In genomic region chr1:107057197-107058133, GRCh38 we compare ENCODE assay signal across 9 cellular contexts.
DNase-seq lines count a peak whose midpoint lies in the region; ATAC-seq and TF ChIP-seq lines count a peak whose summit lies in the region.
"Had no signal": no experiment of that assay in that cellular context is flagged by ENCODE, and none has a peak within 500 bp of the region (broad histone marks: within the 10 kb centered on the region; RNA-seq: fewer than 3 reads in every experiment).

No MANE protein-coding gene starts in this region.

- H3K4me3 ChIP-seq in coronary artery = peak overlapping the region; percentile 88
- H3K4me3 ChIP-seq: A549 had no signal

- no peak for TF ChIP-seq CTCF in coronary artery (IDR thresholded peaks at IDR 0.05)

- ATAC-seq in HG02678 (IDR thresholded peaks at IDR 0.05; ENCODE audit: unreplicated experiment) = peak; percentile 61
- ATAC-seq: A549 had no signal

- DNase-seq in NCI-H187 (lab: John Stamatoyannopoulos, UW) = peak; percentile 15 to 69
- DNase-seq in NCI-H187 treated with DMSO at 0.1 percent for 48 hours (lab: John Stamatoyannopoulos, UW) = no peak
- DNase-seq in NCI-H1105 treated with DMSO at 0.1 percent for 48 hours (lab: John Stamatoyannopoulos, UW) = peak; percentile 66
- DNase-seq in activated CD4-positive, CD25-positive, alpha-beta regulatory T cell treated with anti-CD3 and anti-CD28 coated beads, Interleukin-2, amount 50 U/mL, for 16 hours (ENCODE audit: low read depth, low spot score) = peak; percentile 11
- no peak for DNase-seq in coronary artery (ENCODE audit: low spot score)
- DNase-seq in left kidney (ENCODE audit: low read depth, low spot score) = peak; percentile 93
- DNase-seq in stimulated activated CD4-positive, alpha-beta T cell treated with anti-CD3 and anti-CD28 coated beads, Interleukin-2, amount 100 ng/mL, for 24 hours = peak; percentile 56 to 72

- peak overlapping the region; percentile 87 to 93 for H3K27ac ChIP-seq in coronary artery
- H3K27ac ChIP-seq: A549 had no signal

Comparison
In these comparisons a context has a peak if more than half of its experiments do, and no peak if none do; other contexts are left out.
1. DNase-seq: peak in NCI-H187 (2 of 2), NCI-H1105 treated with DMSO at 0.1 percent for 48 hours (single experiment), activated CD4-positive, CD25-positive, alpha-beta regulatory T cell treated with anti-CD3 and anti-CD28 coated beads, Interleukin-2, amount 50 U/mL, for 16 hours (single experiment), left kidney (single experiment) and stimulated activated CD4-positive, alpha-beta T cell treated with anti-CD3 and anti-CD28 coated beads, Interleukin-2, amount 100 ng/mL, for 24 hours (2 of 2); none in NCI-H187 treated with DMSO at 0.1 percent for 48 hours (single experiment) and coronary artery (single experiment).